Comparison of ENCODE assay signal across 1 cellular context in genomic region chr9:32581512-32582143, GRCh38.
TF ChIP-seq lines count a peak whose summit lies in the region.

No MANE protein-coding gene starts in this region.

TF ChIP-seq in H1, 55 proteins besides CTCF, POLR2A, EP300 and RAD21:
- TF ChIP-seq TEAD4 (IDR thresholded peaks at IDR 0.05; ENCODE audit: low read depth, low read length) (peak; percentile 31; the same call in 1 of the 2 replicates), RBBP5 (IDR thresholded peaks at IDR 0.05; ENCODE audit: borderline replicate concordance, low read depth, low read length) (no peak)
